Comparison of ENCODE assay signal across 20 cellular contexts in the genomic region with DNA sequence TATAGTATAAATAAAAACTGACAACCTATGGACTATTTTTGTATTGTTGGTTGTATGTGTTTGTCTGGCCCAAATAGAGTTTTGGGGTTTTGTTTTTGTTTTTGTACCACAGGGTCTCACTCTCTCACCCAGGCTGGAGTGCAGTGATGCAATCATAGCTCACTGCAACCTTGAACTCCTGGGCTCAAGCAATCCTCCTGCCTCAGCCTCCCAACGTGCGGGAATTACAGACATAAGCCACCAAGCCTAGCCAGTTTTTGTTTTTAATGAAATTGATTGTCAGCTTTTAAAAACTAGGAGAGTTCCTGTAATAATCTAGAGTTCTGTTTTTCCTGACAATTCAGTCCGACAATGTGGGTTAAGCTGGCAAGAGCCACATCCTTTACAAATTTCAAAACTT.
DNase-seq lines count a peak whose midpoint lies in the region; ATAC-seq, FAIRE-seq and TF ChIP-seq lines count a peak whose summit lies in the region.
"Had no signal": no experiment of that assay in that cellular context is flagged by ENCODE, and none has a peak within 500 bp of the region (broad histone marks: within the 10 kb centered on the region; RNA-seq: fewer than 3 reads in every experiment).

No MANE protein-coding gene starts in this region.

- TF ChIP-seq CTCF in activated CD8-positive, alpha-beta T cell treated with anti-CD3 and anti-CD28 coated beads for 36 hours (IDR thresholded peaks at IDR 0.05), result no peak
- TF ChIP-seq CTCF in endothelial cell of umbilical vein (IDR thresholded peaks at IDR 0.05; ENCODE audit: extremely low read depth in 1 of 2, insufficient read depth in 1 of 2, low read depth in 1 of 2, low read length in 2 of 2) (no peak), Caco-2 (IDR thresholded peaks at IDR 0.05; ENCODE audit: insufficient read depth in 1 of 2, low read depth in 1 of 2, low read length in 1 of 2, severe bottlenecking in 1 of 2, unreplicated experiment in 1 of 2) (no peak)

- dilution Hi-C loops in endothelial cell of umbilical vein (cut with MboI; ENCODE audit: extremely low pct_ligation_motif_present, low sequenced_read_pairs), result no loop called here

- no peak overlapping the region for H3K9ac ChIP-seq in endothelial cell of umbilical vein (replicated peaks; ENCODE audit: extremely low read depth, insufficient read depth, low read length)

- CTCF ChIA-PET in activated CD8-positive, alpha-beta T cell treated with anti-CD3 and anti-CD28 coated beads for 36 hours (lab: Charles Lee), result interaction anchor here (1.0 to 1.5 kb wide), 3 partner anchors 16 to 126 kb away, joined by 3 to 7 read pairs (median 3); no protein-coding TSS in a partner anchor
- CTCF ChIA-PET in endothelial cell of umbilical vein (lab: Charles Lee) (interaction anchor here (2.2 kb wide), 2 partner anchors 15 to 126 kb away, joined by 6 to 21 read pairs; no protein-coding TSS in a partner anchor), Caco-2 (lab: Charles Lee) (interaction anchor here (1.5 kb wide), 1 partner anchor 126 kb away, joined by 4 read pairs; no protein-coding TSS in a partner anchor)

- H3K4me3 Mint-ChIP-seq in activated CD8-positive, alpha-beta T cell treated with anti-CD3 and anti-CD28 coated beads for 36 hours, result no peak overlapping the region
- H3K4me3 Mint-ChIP-seq in stimulated activated naive B cell treated with anti-CD40 and anti-IgM and Interleukin-4, amounts not matched to agents 10 μg/mL and 1 μg/mL and 100 μg/mL, for 72 hours, result no peak overlapping the region
- no peak overlapping the region for H3K4me3 Mint-ChIP-seq in Caco-2 (ENCODE audit: unreplicated experiment)

- no peaks in the 10 kb centered on the region for H3K9me3 ChIP-seq in endothelial cell of umbilical vein (replicated peaks; ENCODE audit: control insufficient read depth, insufficient read depth, low read length)
- H3K9me3 ChIP-seq in Caco-2, result no peaks in the 10 kb centered on the region

- H3K4me1 ChIP-seq in endothelial cell of umbilical vein (ENCODE audit: control insufficient read depth, extremely low read depth, insufficient read depth, low read length) (peaks cover 14% of the 10 kb centered on the region), Caco-2 (no peaks in the 10 kb centered on the region)

- TF ChIP-seq POLR2A in endothelial cell of umbilical vein (IDR thresholded peaks at IDR 0.05; ENCODE audit: low read depth, low read length), result no peak

- no peak overlapping the region for H2AFZ ChIP-seq in endothelial cell of umbilical vein (ENCODE audit: low read depth, low read length)

- H3K4me2 ChIP-seq in endothelial cell of umbilical vein (ENCODE audit: insufficient read depth, low read length), result no peak overlapping the region

- no peaks in the 10 kb centered on the region for H3K27me3 ChIP-seq in endothelial cell of umbilical vein (ENCODE audit: control insufficient read depth in 2 of 2, insufficient read depth in 2 of 2, low read length in 2 of 2)
- no peaks in the 10 kb centered on the region for H3K27me3 ChIP-seq in Caco-2 (replicated peaks; ENCODE audit: control insufficient read depth, insufficient read depth, low read length)

- H4K20me1 ChIP-seq in endothelial cell of umbilical vein (replicated peaks; ENCODE audit: control insufficient read depth, extremely low read depth, insufficient read depth, low read length), result no peaks in the 10 kb centered on the region

- H3K4me3 ChIP-seq in endothelial cell of umbilical vein (replicated peaks in 1 of 3; ENCODE audit: insufficient read depth in 1 of 3, low read depth in 1 of 3, low read length in 3 of 3) (no peak overlapping the region), Caco-2 (ENCODE audit: low read depth, low read length) (no peak overlapping the region)

- H3K36me3 Mint-ChIP-seq in activated naive CD4-positive, alpha-beta T cell treated with anti-CD3 and anti-CD28 coated beads, Interleukin-2, amount 50 U/mL, for 72 hours, result peaks cover 0 to 12% of the 10 kb centered on the region in 2 donors
- peaks cover 43% of the 10 kb centered on the region for H3K36me3 Mint-ChIP-seq in activated CD8-positive, alpha-beta T cell treated with anti-CD3 and anti-CD28 coated beads for 36 hours (ENCODE audit: low read depth)
- peaks cover 38 to 69% of the 10 kb centered on the region in 2 donors for H3K36me3 Mint-ChIP-seq in stimulated activated naive B cell treated with anti-CD40 and anti-IgM and Interleukin-4, amounts not matched to agents 10 μg/mL and 1 μg/mL and 100 μg/mL, for 72 hours
- peaks cover 95% of the 10 kb centered on the region for H3K36me3 Mint-ChIP-seq in Caco-2 (ENCODE audit: insufficient read depth, unreplicated experiment)

- intact Hi-C loops in activated CD8-positive, alpha-beta T cell treated with anti-CD3 and anti-CD28 coated beads for 36 hours (cut with micrococcal nuclease), result no loop called here
- intact Hi-C loops in endothelial cell of umbilical vein (cut with micrococcal nuclease), result loop anchor here (10.0 kb wide), 1 partner anchor 207 kb away; no protein-coding TSS in a partner anchor
- intact Hi-C loops in Caco-2 (cut with micrococcal nuclease; ENCODE audit: unreplicated experiment), result no loop called here

- H3K9me3 Mint-ChIP-seq in activated naive CD4-positive, alpha-beta T cell treated with anti-CD3 and anti-CD28 coated beads, Interleukin-2, amount 50 U/mL, for 72 hours, result no peaks in the 10 kb centered on the region
- H3K9me3 Mint-ChIP-seq in activated CD8-positive, alpha-beta T cell treated with anti-CD3 and anti-CD28 coated beads for 36 hours, result no peaks in the 10 kb centered on the region
- H3K9me3 Mint-ChIP-seq in stimulated activated naive B cell treated with anti-CD40 and anti-IgM and Interleukin-4, amounts not matched to agents 10 μg/mL and 1 μg/mL and 100 μg/mL, for 72 hours, result peaks cover 0 to 2% of the 10 kb centered on the region in 2 donors
- H3K9me3 Mint-ChIP-seq in Caco-2 (ENCODE audit: unreplicated experiment), result no peaks in the 10 kb centered on the region
- H3K9me3 Mint-ChIP-seq: activated T-helper 2 cell treated with anti-CD3 and anti-CD28 coated beads, Interferon-gamma antibody, Interleukin-2, Interleukin-4, amounts not matched to agents 10 μg/mL and 5 μg/mL and 100 μg/mL, durations not matched to agents 14 hours and 24 hours and 36 hours had no signal

- peaks cover 16 to 21% of the 10 kb centered on the region in 2 experiments for H3K36me3 ChIP-seq in endothelial cell of umbilical vein (ENCODE audit: control insufficient read depth in 2 of 2, extremely low read depth in 1 of 2, insufficient read depth in 2 of 2, low read length in 2 of 2)
- peaks cover 17% of the 10 kb centered on the region for H3K36me3 ChIP-seq in Caco-2 (ENCODE audit: control insufficient read depth, insufficient read depth, low read length)

- POLR2A ChIA-PET in activated CD8-positive, alpha-beta T cell treated with anti-CD3 and anti-CD28 coated beads for 36 hours (lab: Charles Lee), result no interaction called here
- POLR2A ChIA-PET in endothelial cell of umbilical vein (lab: Charles Lee) (no interaction called here), Caco-2 (lab: Charles Lee) (interaction anchor here (0.9 kb wide), 1 partner anchor 98 kb away, joined by 4 read pairs; the partner anchor contains the start of gene ZMYND8)

- no peaks in the 10 kb centered on the region for H3K27me3 Mint-ChIP-seq in activated CD8-positive, alpha-beta T cell treated with anti-CD3 and anti-CD28 coated beads for 36 hours
- H3K27me3 Mint-ChIP-seq in stimulated activated naive B cell treated with anti-CD40 and anti-IgM and Interleukin-4, amounts not matched to agents 10 μg/mL and 1 μg/mL and 100 μg/mL, for 72 hours, result no peaks in the 10 kb centered on the region
- no peaks in the 10 kb centered on the region for H3K27me3 Mint-ChIP-seq in Caco-2 (ENCODE audit: insufficient read depth, unreplicated experiment)

- peaks cover 42% of the 10 kb centered on the region for H3K79me2 ChIP-seq in endothelial cell of umbilical vein (ENCODE audit: control insufficient read depth, insufficient read depth, low read length)

- H3K9me1 ChIP-seq in endothelial cell of umbilical vein (replicated peaks; ENCODE audit: control insufficient read depth, extremely low read depth, insufficient read depth, low read length), result no peaks in the 10 kb centered on the region

- H3K27ac ChIP-seq in endothelial cell of umbilical vein (ENCODE audit: insufficient read depth, low read depth, low read length), result peak overlapping the region; percentile 12

- peaks cover 31% of the 10 kb centered on the region for H3K4me1 Mint-ChIP-seq in activated CD8-positive, alpha-beta T cell treated with anti-CD3 and anti-CD28 coated beads for 36 hours (ENCODE audit: low read depth)
- H3K4me1 Mint-ChIP-seq in stimulated activated naive B cell treated with anti-CD40 and anti-IgM and Interleukin-4, amounts not matched to agents 10 μg/mL and 1 μg/mL and 100 μg/mL, for 72 hours, result peaks cover 44 to 69% of the 10 kb centered on the region in 2 donors
- peaks cover 17% of the 10 kb centered on the region for H3K4me1 Mint-ChIP-seq in Caco-2 (ENCODE audit: low read depth, unreplicated experiment)

- BruUV-seq in endothelial cell of umbilical vein (replicated peaks; lab: Mats Ljungman, UMichigan), result no TSS peak
- BruUV-seq in Caco-2 (replicated peaks; lab: Mats Ljungman, UMichigan), result no TSS peak

- no peak for FAIRE-seq in endothelial cell of umbilical vein (lab: Jason Lieb, UNC)
- FAIRE-seq: keratinocyte had no signal

- no peak for DNase-seq in activated naive CD4-positive, alpha-beta T cell treated with anti-CD3 and anti-CD28 coated beads, Interleukin-2, amount 50 U/mL, for 72 hours (ENCODE audit: low spot score in 2 of 2)
- DNase-seq in activated naive CD4-positive, alpha-beta T cell treated with anti-CD3 and anti-CD28 coated beads, Interleukin-2, amount 50 U/mL, for 16 hours, result no peak
- DNase-seq in activated CD8-positive, alpha-beta T cell treated with anti-CD3 and anti-CD28 coated beads for 36 hours, result no peak
- DNase-seq in endothelial cell of umbilical vein (ENCODE audit: low read depth, low spot score), result no peak
- DNase-seq in stimulated activated naive B cell treated with anti-CD40 and anti-IgM and Interleukin-4, amounts not matched to agents 10 μg/mL and 1 μg/mL and 100 μg/mL, for 72 hours, result no peak
- DNase-seq in OCI-M1 (lab: John Stamatoyannopoulos, UW), result no peak
- DNase-seq in NCI-H345 (lab: John Stamatoyannopoulos, UW), result no peak
- no peak for DNase-seq in Caco-2
- DNase-seq: ACHN; activated CD4-positive, alpha-beta T cell treated with anti-CD3 and anti-CD28 coated beads, Interleukin-2, amount 50 U/mL, for 48 hours; dermis blood vessel endothelial cell; head of caudate nucleus; KBM-7; midbrain; NCI-H1092; nucleus accumbens; RPMI8226; stimulated activated CD4-positive, alpha-beta T cell treated with anti-CD3 and anti-CD28 coated beads, Interleukin-4, amount 100 ng/mL, for 4 hours had no signal

- peak overlapping the region; percentile 53 to 87 for H3K27ac Mint-ChIP-seq in activated naive CD4-positive, alpha-beta T cell treated with anti-CD3 and anti-CD28 coated beads, Interleukin-2, amount 50 U/mL, for 72 hours
- peak overlapping the region; percentile 50 for H3K27ac Mint-ChIP-seq in activated CD8-positive, alpha-beta T cell treated with anti-CD3 and anti-CD28 coated beads for 36 hours
- H3K27ac Mint-ChIP-seq in stimulated activated naive B cell treated with anti-CD40 and anti-IgM and Interleukin-4, amounts not matched to agents 10 μg/mL and 1 μg/mL and 100 μg/mL, for 72 hours, result peak overlapping the region; percentile 31
- no peak overlapping the region for H3K27ac Mint-ChIP-seq in Caco-2 (ENCODE audit: unreplicated experiment)

- no peak for ATAC-seq in activated naive CD4-positive, alpha-beta T cell treated with anti-CD3 and anti-CD28 coated beads, Interleukin-2, amount 50 U/mL, for 72 hours
- no peak for ATAC-seq in activated CD8-positive, alpha-beta T cell treated with anti-CD3 and anti-CD28 coated beads for 36 hours
- no peak for ATAC-seq in stimulated activated naive B cell treated with anti-CD40 and anti-IgM and Interleukin-4, amounts not matched to agents 10 μg/mL and 1 μg/mL and 100 μg/mL, for 72 hours (replicated peaks)
